ENCODE assay signal across 2 cellular contexts in the genomic region with DNA sequence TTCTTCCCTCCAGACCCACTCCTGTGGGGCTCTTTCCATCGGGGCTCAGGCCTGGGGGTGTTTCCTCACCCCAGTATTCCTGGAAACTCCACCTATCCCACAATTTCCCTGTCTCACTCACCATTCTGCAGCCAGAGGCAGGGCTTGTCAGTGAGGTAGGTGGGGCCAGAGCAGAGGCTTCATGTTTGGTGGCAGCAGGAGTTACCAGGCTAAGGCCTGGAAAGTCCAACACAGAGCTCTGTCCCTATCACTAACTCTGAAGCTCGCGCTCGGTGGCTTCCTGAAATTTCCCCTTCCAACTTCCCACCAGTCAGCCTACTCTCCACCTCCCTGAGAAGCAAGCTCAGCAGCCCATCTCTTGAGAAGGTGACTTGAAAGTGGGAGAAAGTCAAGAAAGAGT.
TF ChIP-seq lines count a peak whose summit lies in the region.

No MANE protein-coding gene starts in this region.

TF ChIP-seq in IMR-90, 13 proteins besides CTCF, POLR2A, EP300 and RAD21:
- no peak for TF ChIP-seq MXI1 (IDR thresholded peaks at IDR 0.05; ENCODE audit: borderline replicate concordance, low read depth, low read length)
- TF ChIP-seq FOS (IDR thresholded peaks at IDR 0.05; ENCODE audit: low read depth, low read length) = no peak
- TF ChIP-seq RCOR1 (IDR thresholded peaks at IDR 0.05; ENCODE audit: insufficient replicate concordance, low read length) = no peak
- no peak for TF ChIP-seq CEBPB (IDR thresholded peaks at IDR 0.05; ENCODE audit: low read depth, low read length)
- TF ChIP-seq CHD1 (IDR thresholded peaks at IDR 0.05; ENCODE audit: low read depth, low read length) = no peak
- TF ChIP-seq NFE2L2 (IDR thresholded peaks at IDR 0.05; ENCODE audit: low read depth, low read length) = no peak
- TF ChIP-seq BHLHE40 (IDR thresholded peaks at IDR 0.05; ENCODE audit: low read depth, low read length) = no peak
- TF ChIP-seq, protein P1, sequence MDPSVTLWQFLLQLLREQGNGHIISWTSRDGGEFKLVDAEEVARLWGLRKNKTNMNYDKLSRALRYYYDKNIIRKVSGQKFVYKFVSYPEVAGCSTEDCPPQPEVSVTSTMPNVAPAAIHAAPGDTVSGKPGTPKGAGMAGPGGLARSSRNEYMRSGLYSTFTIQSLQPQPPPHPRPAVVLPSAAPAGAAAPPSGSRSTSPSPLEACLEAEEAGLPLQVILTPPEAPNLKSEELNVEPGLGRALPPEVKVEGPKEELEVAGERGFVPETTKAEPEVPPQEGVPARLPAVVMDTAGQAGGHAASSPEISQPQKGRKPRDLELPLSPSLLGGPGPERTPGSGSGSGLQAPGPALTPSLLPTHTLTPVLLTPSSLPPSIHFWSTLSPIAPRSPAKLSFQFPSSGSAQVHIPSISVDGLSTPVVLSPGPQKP (IDR thresholded peaks at IDR 0.05; ENCODE audit: borderline replicate concordance, low read depth, low read length) = no peak
- TF ChIP-seq MAZ (IDR thresholded peaks at IDR 0.05; ENCODE audit: borderline replicate concordance, low read depth, low read length) = no peak
- TF ChIP-seq, protein P2, sequence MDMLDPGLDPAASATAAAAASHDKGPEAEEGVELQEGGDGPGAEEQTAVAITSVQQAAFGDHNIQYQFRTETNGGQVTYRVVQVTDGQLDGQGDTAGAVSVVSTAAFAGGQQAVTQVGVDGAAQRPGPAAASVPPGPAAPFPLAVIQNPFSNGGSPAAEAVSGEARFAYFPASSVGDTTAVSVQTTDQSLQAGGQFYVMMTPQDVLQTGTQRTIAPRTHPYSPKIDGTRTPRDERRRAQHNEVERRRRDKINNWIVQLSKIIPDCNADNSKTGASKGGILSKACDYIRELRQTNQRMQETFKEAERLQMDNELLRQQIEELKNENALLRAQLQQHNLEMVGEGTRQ (IDR thresholded peaks at IDR 0.05; ENCODE audit: low read depth, low read length) = no peak
- no peak for TF ChIP-seq MAFK (IDR thresholded peaks at IDR 0.05; ENCODE audit: low read depth, low read length)
- TF ChIP-seq SMC3 (IDR thresholded peaks at IDR 0.05; ENCODE audit: low read depth, low read length) = no peak
- TF ChIP-seq RFX5 (IDR thresholded peaks at IDR 0.05; ENCODE audit: low read depth, low read length) = no peak

TF ChIP-seq in HepG2, 621 proteins besides CTCF, POLR2A, EP300 and RAD21:
- no peak for TF ChIP-seq SP5 (CRISPR knock-in tag; IDR thresholded peaks at IDR 0.05; ENCODE audit: borderline replicate concordance, low read depth)
- no peak for TF ChIP-seq PAWR (CRISPR knock-in tag; IDR thresholded peaks at IDR 0.05; ENCODE audit: borderline replicate concordance)
- TF ChIP-seq ZNF329 (CRISPR knock-in tag; IDR thresholded peaks at IDR 0.05; ENCODE audit: low read depth) = no peak
- TF ChIP-seq JARID2 (CRISPR knock-in tag; IDR thresholded peaks at IDR 0.05; ENCODE audit: insufficient replicate concordance) = no peak
